Comparison of ENCODE assay signal across 9 cellular contexts in the genomic region with DNA sequence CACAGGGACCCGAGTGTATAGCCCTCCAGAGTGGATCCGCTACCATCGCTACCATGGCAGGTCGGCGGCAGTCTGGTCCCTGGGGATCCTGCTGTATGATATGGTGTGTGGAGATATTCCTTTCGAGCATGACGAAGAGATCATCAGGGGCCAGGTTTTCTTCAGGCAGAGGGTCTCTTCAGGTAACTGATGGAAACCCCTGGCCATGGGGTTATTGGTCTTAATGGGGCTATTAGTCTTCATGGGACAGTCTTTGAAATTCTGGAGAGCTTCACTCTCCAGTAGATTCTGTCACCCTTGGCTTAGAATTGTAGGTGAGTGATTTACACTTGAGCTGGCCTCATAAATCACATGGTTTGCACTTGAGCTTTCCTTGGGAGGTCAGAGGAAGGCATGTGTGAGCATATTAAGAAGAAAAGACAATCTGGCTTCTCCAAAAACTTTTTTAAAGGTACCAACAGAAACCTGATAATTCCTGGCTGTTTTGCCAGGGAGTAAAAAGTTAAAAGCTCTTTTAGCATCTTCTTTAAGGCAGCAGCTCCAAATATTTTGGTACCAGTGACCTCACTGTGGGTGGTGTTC. TPM values are rescaled to one million over a fixed set of nuclear protein-coding genes. Genes with fewer than 3 reads are reported as not detected.
A peak's percentile ranks its signal among the peaks of the same experiment; 100 is the strongest.
DNase-seq lines count a peak whose midpoint lies in the region; ATAC-seq and TF ChIP-seq lines count a peak whose summit lies in the region.
"Had no signal": no experiment of that assay in that cellular context is flagged by ENCODE, and none has a peak within 500 bp of the region (broad histone marks: within the 10 kb centered on the region; RNA-seq: fewer than 3 reads in every experiment).

No MANE protein-coding gene starts in this region.

- peak overlapping the region; percentile 96 for H3K9ac ChIP-seq in GM23248

- H3K36me3 ChIP-seq in GM23248 (ENCODE audit: low read depth) = peaks cover 34% of the 10 kb centered on the region
- peaks cover 0 to 35% of the 10 kb centered on the region in 2 donors for H3K36me3 ChIP-seq in gastroesophageal sphincter
- H3K36me3 ChIP-seq in spleen = peaks cover 0 to 51% (median 32%) of the 10 kb centered on the region in 6 donors

- H3K27me3 Mint-ChIP-seq in WTC11 (ENCODE audit: low read depth) = no peaks in the 10 kb centered on the region

- CTCF ChIA-PET in WTC11 (lab: Charles Lee) = interaction anchor here (0.9 to 5.4 kb wide), 7 partner anchors 36 to 152 kb away, joined by 3 to 70 read pairs (median 17); no protein-coding TSS in a partner anchor

- no peaks in the 10 kb centered on the region for H4K20me1 ChIP-seq in GM23248 (ENCODE audit: insufficient read depth)

- DNase-seq in GM23248 = no peak
- no peak for DNase-seq in WTC11 (ENCODE audit: low spot score)
- DNase-seq in spleen = no peak
- no peak for DNase-seq in kidney glomerular epithelial cell (lab: John Stamatoyannopoulos, UW)
- no peak for DNase-seq in GM19238 (ENCODE audit: insufficient read length, low spot score)
- DNase-seq: NCI-H526 had no signal

- 0 out of 2 replicates have a peak overlapping the region, but pooled peaks have one; percentile 3 for H3K27ac ChIP-seq in GM23248
- H3K27ac ChIP-seq in gastroesophageal sphincter = peak overlapping the region in 3 of 4 donors; percentile 94 to 98 (median 97)
- peak overlapping the region; percentile 2 to 96 (median 92) for H3K27ac ChIP-seq in spleen

- peaks cover 15% of the 10 kb centered on the region for H3K4me1 ChIP-seq in GM23248 (ENCODE audit: insufficient read depth)
- H3K4me1 ChIP-seq in gastroesophageal sphincter = peaks cover 0 to 60% (median 11%) of the 10 kb centered on the region in 3 donors
- H3K4me1 ChIP-seq in spleen = peaks cover 48 to 93% (median 89%) of the 10 kb centered on the region in 6 donors

- no peak overlapping the region for H3K4me2 ChIP-seq in GM23248 (ENCODE audit: unreplicated experiment)

- H3K36me3 Mint-ChIP-seq in WTC11 = peaks cover 47% of the 10 kb centered on the region

- ATAC-seq in WTC11 (no peak), gastroesophageal sphincter (no peak), HG03439 (IDR thresholded peaks at IDR 0.05; ENCODE audit: unreplicated experiment) (no peak), HG03521 (IDR thresholded peaks at IDR 0.05; ENCODE audit: unreplicated experiment) (no peak)

- peak overlapping the region; percentile 85 for H3K27ac Mint-ChIP-seq in WTC11

- H3K9me3 Mint-ChIP-seq in WTC11 = no peaks in the 10 kb centered on the region

- intact Hi-C loops in spleen (cut with DNase I; ENCODE audit: low total_unique reads) = loop anchor here (2.0 kb wide), 1 partner anchor 122 kb away; no protein-coding TSS in a partner anchor

- TF ChIP-seq EP300 in gastroesophageal sphincter (IDR thresholded peaks at IDR 0.05) = no peak

- TF ChIP-seq CTCF in WTC11 (IDR thresholded peaks at IDR 0.05) (no peak), gastroesophageal sphincter (IDR thresholded peaks at IDR 0.05) (no peak), spleen (IDR thresholded peaks at IDR 0.05 in 8 of 11, conservative IDR thresholded peaks at IDR 0.05 in 3 of 11) (no peak)

- peaks cover 42% of the 10 kb centered on the region for H3K4me1 Mint-ChIP-seq in WTC11

- H2AFZ ChIP-seq in GM23248 = no peak overlapping the region

- WGBS in GM23248 (ENCODE audit: low coverage in 1 of 2, low lambda C conversion rate in 2 of 2, missing lambda C conversion rate in 2 of 2), 2 experiments = 78 to 83% methylated on average over 7 of the region's 7 CpGs
- 70 to 89% methylated on average over 5 to 7 of the region's 7 CpGs for WGBS in gastroesophageal sphincter (ENCODE audit: low coverage in 1 of 2), 2 donors
- 52 to 86% (median 63%) methylated on average over 7 of the region's 7 CpGs for WGBS in spleen, 5 donors

- no peak for TF ChIP-seq POLR2A in gastroesophageal sphincter (IDR thresholded peaks at IDR 0.05)
- no peak for TF ChIP-seq POLR2A in spleen (IDR thresholded peaks at IDR 0.05)

- H3K4me3 Mint-ChIP-seq in WTC11 = peak overlapping the region; percentile 46

- peaks cover 10% of the 10 kb centered on the region; the same call in 1 of the 2 replicates for H3K79me2 ChIP-seq in GM23248 (ENCODE audit: insufficient read depth)

- no peaks in the 10 kb centered on the region for H3K27me3 ChIP-seq in GM23248 (replicated peaks; ENCODE audit: insufficient read depth)
- H3K27me3 ChIP-seq in gastroesophageal sphincter = no peaks in the 10 kb centered on the region
- peaks cover 0 to 9% (median 0%) of the 10 kb centered on the region in 7 donors for H3K27me3 ChIP-seq in spleen (replicated peaks in 1 of 7)

- H3K9me3 ChIP-seq in GM23248 (ENCODE audit: low read depth) (no peaks in the 10 kb centered on the region), gastroesophageal sphincter (no peaks in the 10 kb centered on the region), spleen (no peaks in the 10 kb centered on the region)

- H3F3A ChIP-seq in GM23248 (ENCODE audit: insufficient read depth) = peaks cover 13% of the 10 kb centered on the region; the same call in 1 of the 2 replicates

- no peaks in the 10 kb centered on the region for H3K9me2 ChIP-seq in GM23248 (ENCODE audit: insufficient read depth)

- in situ Hi-C loops in GM23248 (cut with MboI) = loop anchor here (10.0 kb wide), 1 partner anchor 118 kb away; no protein-coding TSS in a partner anchor

- POLR2A ChIA-PET in WTC11 (lab: Charles Lee) = interaction anchor here (0.5 to 5.2 kb wide), 6 partner anchors 36 to 242 kb away, joined by 3 to 53 read pairs (median 12); no protein-coding TSS in a partner anchor

- H3K4me3 ChIP-seq in GM23248 (no peak overlapping the region; the same call in 1 of the 2 replicates), gastroesophageal sphincter (peak overlapping the region in 1 of 2 donors; percentile 63), spleen (peak overlapping the region; percentile 20 to 98 (median 92))

TF ChIP-seq in WTC11, 78 proteins besides CTCF, POLR2A, EP300 and RAD21 (continues in another document):
- TF ChIP-seq CBFB (CRISPR knock-in tag; IDR thresholded peaks at IDR 0.05; ENCODE audit: low read depth) (no peak), ZNF423 (CRISPR knock-in tag; IDR thresholded peaks at IDR 0.05) (no peak), SMAD4 (CRISPR knock-in tag; IDR thresholded peaks at IDR 0.05) (no peak), E2F4 (CRISPR knock-in tag; IDR thresholded peaks at IDR 0.05; ENCODE audit: borderline replicate concordance, low read depth) (no peak), CREB1 (CRISPR knock-in tag; IDR thresholded peaks at IDR 0.05) (no peak), HMGXB4 (CRISPR knock-in tag; IDR thresholded peaks at IDR 0.05) (no peak), ETV6 (CRISPR knock-in tag; IDR thresholded peaks at IDR 0.05) (no peak), ATF1 (CRISPR knock-in tag; IDR thresholded peaks at IDR 0.05) (no peak), SOX15 (CRISPR knock-in tag; IDR thresholded peaks at IDR 0.05) (no peak), USF2 (CRISPR knock-in tag; IDR thresholded peaks at IDR 0.05) (no peak), ZBTB21 (CRISPR knock-in tag; IDR thresholded peaks at IDR 0.05; ENCODE audit: borderline replicate concordance) (no peak), EMX1 (CRISPR knock-in tag; IDR thresholded peaks at IDR 0.05) (no peak), NR3C1 (CRISPR knock-in tag; conservative IDR thresholded peaks at IDR 0.05; ENCODE audit: low read depth) (no peak)
- TF ChIP-seq, protein P1, sequence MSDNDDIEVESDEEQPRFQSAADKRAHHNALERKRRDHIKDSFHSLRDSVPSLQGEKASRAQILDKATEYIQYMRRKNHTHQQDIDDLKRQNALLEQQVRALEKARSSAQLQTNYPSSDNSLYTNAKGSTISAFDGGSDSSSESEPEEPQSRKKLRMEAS (CRISPR knock-in tag; IDR thresholded peaks at IDR 0.05) = no peak

RNA-seq across cellular contexts. Expression of gene PIM1, which starts 3.1 kb away (rescaled TPM):
- total RNA-seq in GM23248 (2014; rRNA removed; shearing (Covaris generic)) = 12.6 and 15.5 TPM in 2 replicates
- polyA plus RNA-seq in GM23248 (2016; fragmentation: Nextera tagmentation; extraction: Ambion mirVana) = 10.8 and 12.0 TPM in 2 replicates
- 64.7 to 81.2 TPM (median 78.1 TPM) in 3 replicates for total RNA-seq in WTC11 (2021)
- 10 to 100 TPM; 19.0 to 63.8 (median 21.8) TPM for total RNA-seq in gastroesophageal sphincter
- 100 to 1,000 TPM in 3 of 7 donors, 10 to 100 TPM in 4; 34.8 to 176 (median 91.5) TPM for total RNA-seq in spleen
- 10 to 100 TPM; 22.1 to 37.3 (median 22.3) TPM for polyA plus RNA-seq in spleen

Comparison
In these comparisons a context has a peak if more than half of its experiments do, and no peak if none do; other contexts are left out.
1. H3K27ac ChIP-seq: peak in every context shown above with its lines; median percentile 97 in gastroesophageal sphincter; 92 in spleen; 3 in GM23248.